Comparison of ENCODE assay signal across 8 cellular contexts in genomic region chr1:168178638-168179410, GRCh38. TPM values are rescaled to one million over a fixed set of nuclear protein-coding genes. Genes with fewer than 3 reads are reported as not detected.
DNase-seq lines count a peak whose midpoint lies in the region; ATAC-seq, FAIRE-seq and TF ChIP-seq lines count a peak whose summit lies in the region.

TIPRL (plus strand) TSS chr1:168178962; CDS start chr1:168179078, 116 bp downstream.

- peak within 1 kb of the TSS; percentile 78 for H3K9ac ChIP-seq in HepG2 (ENCODE audit: insufficient read depth, low read depth, low read length)

- peak; percentile 74 for TF ChIP-seq RAD21 in HepG2 (CRISPR knock-in tag; IDR thresholded peaks at IDR 0.05)

- in situ Hi-C loops in HepG2 (cut with HindIII; ENCODE audit: extremely low pct_ligation_motif_present, low pct_unique_long_range_greater_than_20kb): no loop called here

- peaks cover 8% of the 10 kb centered on the region for H3K79me2 ChIP-seq in HepG2 (ENCODE audit: insufficient read depth, low read length)

- ATAC-seq in GM19372 (IDR thresholded peaks at IDR 0.05; ENCODE audit: low read depth, unreplicated experiment) (peak; percentile 91), HG03558 (IDR thresholded peaks at IDR 0.05; ENCODE audit: extremely low read depth, unreplicated experiment) (peak; percentile 69), HepG2 (peak; percentile 96)

- peak within 1 kb of the TSS; percentile 76 to 85 (median 83) for H3K4me3 ChIP-seq in HepG2 (replicated peaks in 1 of 3; ENCODE audit: insufficient read depth in 1 of 3, low read depth in 2 of 3, low read length in 3 of 3)

- BruUV-seq in HepG2 (replicated peaks; lab: Mats Ljungman, UMichigan): TSS peak; percentile 78

- peak; percentile 83 for TF ChIP-seq CTCF in HepG2 (CRISPR knock-in tag; IDR thresholded peaks at IDR 0.05)

- no peak for TF ChIP-seq EP300 in HepG2 (IDR thresholded peaks at IDR 0.05; ENCODE audit: low read depth in 2 of 2, low read length in 2 of 2)
- TF ChIP-seq EP300 in HepG2 (CRISPR knock-in tag; IDR thresholded peaks at IDR 0.05; ENCODE audit: borderline replicate concordance): no peak

- no peaks in the 10 kb centered on the region; a peak in 1 of 5 replicates for H3K27me3 ChIP-seq in HepG2 (ENCODE audit: control insufficient read depth in 1 of 2, insufficient read depth in 2 of 2, low read length in 2 of 2)

- POLR2A ChIA-PET in HepG2 (lab: Yijun Ruan, JAX): interaction anchor here (1.0 kb wide), 1 partner anchor 15 kb away, joined by 4 read pairs; no protein-coding TSS in a partner anchor

- peak within 1 kb of the TSS; percentile 92 for H2AFZ ChIP-seq in HepG2 (ENCODE audit: low read length)

- peaks cover 11% of the 10 kb centered on the region for H3K4me1 ChIP-seq in HepG2 (ENCODE audit: insufficient read depth, low read length)

- peak within 1 kb of the TSS; percentile 68 for H3K27ac ChIP-seq in HepG2 (ENCODE audit: extremely low read length, insufficient read depth, low read length)

- no peaks in the 10 kb centered on the region for H3K36me3 ChIP-seq in HepG2 (replicated peaks in 1 of 2; ENCODE audit: control insufficient read depth in 1 of 2, insufficient read depth in 2 of 2, low read length in 2 of 2)

- WGBS in HepG2 (ENCODE audit: low lambda C conversion rate): 2% methylated on average over 23 of the region's 56 CpGs

- peak within 1 kb of the TSS; percentile 80 for H3K4me2 ChIP-seq in HepG2 (ENCODE audit: low read depth, low read length)

- intact Hi-C loops in HepG2 (cut with micrococcal nuclease; ENCODE audit: unreplicated experiment): loop anchor here (1.0 to 5.0 kb wide), 2 partner anchors 58 to 143 kb away; no protein-coding TSS in a partner anchor

- peak; percentile 76 for FAIRE-seq in HepG2 (lab: Jason Lieb, UNC)

- peak; percentile 67 to 70 for TF ChIP-seq POLR2A in HepG2 (IDR thresholded peaks at IDR 0.05; ENCODE audit: insufficient read depth in 1 of 2, low read depth in 2 of 2, low read length in 2 of 2)

- no peaks in the 10 kb centered on the region for H4K20me1 ChIP-seq in HepG2 (ENCODE audit: insufficient read depth, low read length)

- CTCF ChIA-PET in HepG2 (lab: Yijun Ruan, JAX; ENCODE audit: low intra/inter-chr PET ratio, low total read pairs): interaction anchor here (0.8 to 1.4 kb wide), 2 partner anchors 57 to 86 kb away, joined by 3 to 4 read pairs; no protein-coding TSS in a partner anchor

- H3K9me3 ChIP-seq in HepG2 (ENCODE audit: low read length): no peaks in the 10 kb centered on the region

- DNase-seq in CD1c-positive myeloid dendritic cell (ENCODE audit: extremely low spot score) (peak; percentile 96), NCI-H748 (lab: John Stamatoyannopoulos, UW; ENCODE audit: unreplicated experiment) (peak; percentile 99), dermis microvascular lymphatic vessel endothelial cell (ENCODE audit: low read depth in 2 of 2) (peak; percentile 85 to 96), HepG2 (ENCODE audit: low spot score) (peak; percentile 95)
- DNase-seq in activated CD4-positive, alpha-beta T cell treated with anti-CD3 and anti-CD28 coated beads, Interleukin-2, amount 50 U/mL, for 24 hours (ENCODE audit: low read depth in 1 of 2, low spot score in 1 of 2): peak; percentile 92
- peak; percentile 95 for DNase-seq in stimulated activated CD4-positive, alpha-beta T cell treated with anti-CD3 and anti-CD28 coated beads, Interleukin-4, amount 100 ng/mL, for 1 hour

TF ChIP-seq in HepG2, 621 proteins besides CTCF, POLR2A, EP300 and RAD21 (continues in another document):
- TF ChIP-seq JARID2 (CRISPR knock-in tag; IDR thresholded peaks at IDR 0.05; ENCODE audit: insufficient replicate concordance) (no peak), HNRNPK (IDR thresholded peaks at IDR 0.05; ENCODE audit: low read depth, low read length, poor library complexity, severe bottlenecking) (no peak), ATF3 (CRISPR knock-in tag; IDR thresholded peaks at IDR 0.05) (peak; percentile 79), MAX (IDR thresholded peaks at IDR 0.05) (peak; percentile 59), TFAP4 (IDR thresholded peaks at IDR 0.05; ENCODE audit: borderline replicate concordance, low read depth) (no peak), KLF13 (CRISPR knock-in tag; IDR thresholded peaks at IDR 0.05) (peak; percentile 61; the same call in 1 of the 2 replicates), GMEB2 (CRISPR knock-in tag; IDR thresholded peaks at IDR 0.05; ENCODE audit: low read depth) (peak; percentile 94)

RNA-seq across cellular contexts. Expression of gene TIPRL, which starts in this region (rescaled TPM):
- total RNA-seq in dermis microvascular lymphatic vessel endothelial cell: 24.3 and 30.0 TPM in 2 replicates
- total RNA-seq in HepG2 (2016; rRNA removed; fragmentation: Illumina TruSeq; extraction: Trizol): 22.8 and 33.5 TPM in 2 replicates
- 8.4 and 10.9 TPM in 2 replicates for total RNA-seq in HepG2 (2016; cell fraction: cytosol; rRNA removed; fragmentation: Illumina TruSeq; extraction: Trizol; ENCODE audit: low read depth)
- 22.6 and 32.8 TPM in 2 replicates for total RNA-seq in HepG2 (2016; cell fraction: insoluble cytoplasmic fraction; rRNA removed; fragmentation: Illumina TruSeq; extraction: Trizol)
- 15.6 and 18.7 TPM in 2 replicates for total RNA-seq in HepG2 (2016; cell fraction: membrane; rRNA removed; fragmentation: Illumina TruSeq; extraction: Trizol)
- 11.8 and 11.9 TPM in 2 replicates for total RNA-seq in HepG2 (2016; cell fraction: nucleus; rRNA removed; fragmentation: Illumina TruSeq; extraction: Trizol)
- polyA plus RNA-seq in HepG2 (2011; rRNA removed): 7.6 and 10.1 TPM in 2 replicates
- 4.1 and 7.6 TPM in 2 replicates for polyA plus RNA-seq in HepG2 (2011; cell fraction: cytosol; rRNA removed)
- polyA plus RNA-seq in HepG2 (2011; cell fraction: nucleus; rRNA removed): 2.0 and 3.2 TPM in 2 replicates
- polyA plus RNA-seq in HepG2 (2012): 11.9 and 13.6 TPM in 2 replicates
- 12.0 and 17.8 TPM in 2 replicates for polyA plus RNA-seq in HepG2 (2016; cell fraction: cytosol; fragmentation: Illumina TruSeq; extraction: Trizol; ENCODE audit: low read depth)
- polyA plus RNA-seq in HepG2 (2016; cell fraction: insoluble cytoplasmic fraction; fragmentation: Illumina TruSeq; extraction: Trizol; ENCODE audit: low read depth): 34.7 and 35.9 TPM in 2 replicates
- 13.6 and 15.9 TPM in 2 replicates for polyA plus RNA-seq in HepG2 (2016; cell fraction: membrane; fragmentation: Illumina TruSeq; extraction: Trizol; ENCODE audit: low read depth)
- polyA plus RNA-seq in HepG2 (2016; cell fraction: nucleus; fragmentation: Illumina TruSeq; extraction: Trizol; ENCODE audit: insufficient read depth, low read depth): 15.2 and 15.8 TPM in 2 replicates
- 3.1 and 9.5 TPM in 2 replicates for polyA minus RNA-seq in HepG2 (2011; rRNA and poly(A)+ RNA removed; ENCODE audit: low replicate concordance)
- 4.9 and 7.2 TPM in 2 replicates for polyA minus RNA-seq in HepG2 (2011; cell fraction: cytosol; rRNA and poly(A)+ RNA removed)
- 3.9 and 6.2 TPM in 2 replicates for polyA minus RNA-seq in HepG2 (2011; cell fraction: nucleus; rRNA and poly(A)+ RNA removed)

Comparison
In these comparisons a context has a peak if more than half of its experiments do, and no peak if none do; other contexts are left out.
1. Peak in every context shown above with its lines: DNase-seq, ATAC-seq, H3K4me3 ChIP-seq and H3K27ac ChIP-seq.